8 cellular contexts compared by ENCODE assay signal in genomic region chr3:21750831-21751391, GRCh38. TPM values are rescaled to one million over a fixed set of nuclear protein-coding genes. Genes with fewer than 3 reads are reported as not detected.
A peak's percentile ranks its signal among the peaks of the same experiment; 100 is the strongest.
DNase-seq lines count a peak whose midpoint lies in the region; ATAC-seq and TF ChIP-seq lines count a peak whose summit lies in the region.

A gene with protein sequence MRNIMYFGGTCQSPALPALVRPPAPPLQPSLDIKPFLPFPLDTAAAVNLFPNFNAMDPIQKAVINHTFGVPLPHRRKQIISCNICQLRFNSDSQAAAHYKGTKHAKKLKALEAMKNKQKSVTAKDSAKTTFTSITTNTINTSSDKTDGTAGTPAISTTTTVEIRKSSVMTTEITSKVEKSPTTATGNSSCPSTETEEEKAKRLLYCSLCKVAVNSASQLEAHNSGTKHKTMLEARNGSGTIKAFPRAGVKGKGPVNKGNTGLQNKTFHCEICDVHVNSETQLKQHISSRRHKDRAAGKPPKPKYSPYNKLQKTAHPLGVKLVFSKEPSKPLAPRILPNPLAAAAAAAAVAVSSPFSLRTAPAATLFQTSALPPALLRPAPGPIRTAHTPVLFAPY (minus strand): TSS chr3:21751210. CDS start chr3:21750916, 294 bp downstream.

- peaks cover 2% of the 10 kb centered on the region for H3K9me3 Mint-ChIP-seq in activated T-helper 17 cell treated with anti-CD3 and anti-CD28 coated beads, Interleukin-2, amount 50 U/mL, for 72 hours

- no peak within 1 kb of the TSS for H3K27ac Mint-ChIP-seq in activated T-helper 17 cell treated with anti-CD3 and anti-CD28 coated beads, Interleukin-2, amount 50 U/mL, for 72 hours

- H3K4me3 ChIP-seq in HUES64 (ENCODE audit: low read length) (peak within 1 kb of the TSS; percentile 76), cardiac fibroblast (replicated peaks in 1 of 2; ENCODE audit: low read depth in 2 of 2, low read length in 2 of 2) (peak within 1 kb of the TSS; percentile 51 to 55), skin epidermis (peak within 1 kb of the TSS; percentile 9 to 41 (median 28))

- H3K27ac ChIP-seq in HUES64 (ENCODE audit: low read depth, low read length) (no peak within 1 kb of the TSS), skin epidermis (peak within 1 kb of the TSS in 15 of 21 experiments; percentile 14 to 83 (median 64))

- H3K36me3 Mint-ChIP-seq in activated T-helper 17 cell treated with anti-CD3 and anti-CD28 coated beads, Interleukin-2, amount 50 U/mL, for 72 hours (ENCODE audit: low read depth): no peaks in the 10 kb centered on the region

- H3K9me3 ChIP-seq in HUES64 (ENCODE audit: insufficient read depth, low read depth, low read length): no peaks in the 10 kb centered on the region

- DNase-seq in cardiac fibroblast (ENCODE audit: low read depth in 2 of 2) (peak; percentile 62 to 73), iPS-NIHi11 (ENCODE audit: low spot score) (peak; percentile 83), NCI-H2107 treated with DMSO at 0.1 percent for 48 hours (lab: John Stamatoyannopoulos, UW; ENCODE audit: unreplicated experiment) (no peak)

- H3K27me3 ChIP-seq in HUES64 (ENCODE audit: insufficient read depth, low read length): peaks cover 18% of the 10 kb centered on the region

- WGBS in HUES64: under 1% methylated on average over 31 of the region's 31 CpGs

- no peaks in the 10 kb centered on the region for H3K36me3 ChIP-seq in HUES64 (ENCODE audit: insufficient read depth, low read length)

- no peak for TF ChIP-seq CTCF in cardiac fibroblast (IDR thresholded peaks at IDR 0.05; ENCODE audit: low read depth, low read length)

- ATAC-seq in GM21723 (IDR thresholded peaks at IDR 0.05; ENCODE audit: unreplicated experiment) (no peak), HG03139 (IDR thresholded peaks at IDR 0.05; ENCODE audit: unreplicated experiment) (no peak)
- ATAC-seq in activated T-helper 17 cell treated with anti-CD3 and anti-CD28 coated beads, Interleukin-2, amount 50 U/mL, for 72 hours (replicated peaks): no peak

- no peaks in the 10 kb centered on the region for H3K4me1 Mint-ChIP-seq in activated T-helper 17 cell treated with anti-CD3 and anti-CD28 coated beads, Interleukin-2, amount 50 U/mL, for 72 hours

- peaks cover 14% of the 10 kb centered on the region; the same call in 1 of the 2 replicates for H3K4me1 ChIP-seq in HUES64 (ENCODE audit: insufficient read depth, low read length)

- no peak within 1 kb of the TSS for H3K4me3 Mint-ChIP-seq in activated T-helper 17 cell treated with anti-CD3 and anti-CD28 coated beads, Interleukin-2, amount 50 U/mL, for 72 hours

- no peaks in the 10 kb centered on the region for H3K27me3 Mint-ChIP-seq in activated T-helper 17 cell treated with anti-CD3 and anti-CD28 coated beads, Interleukin-2, amount 50 U/mL, for 72 hours

- H3K9ac ChIP-seq in HUES64 (ENCODE audit: low read depth, low read length): peak within 1 kb of the TSS; percentile 68

RNA-seq across cellular contexts. Expression of the gene that starts here (rescaled TPM):
- 1.6 TPM for polyA plus RNA-seq in HUES64 (2013, experiment 1 of 2)
- 4.6 TPM for polyA plus RNA-seq in HUES64 (2013, experiment 2 of 2)
- total RNA-seq in activated T-helper 17 cell treated with anti-CD3 and anti-CD28 coated beads, Interleukin-2, amount 50 U/mL, for 72 hours: not detected
